In genomic region chr10:5809541-5810154, GRCh38 we compare ENCODE assay signal across 9 cellular contexts. TPM values are rescaled to one million over a fixed set of nuclear protein-coding genes. Genes with fewer than 3 reads are reported as not detected.
DNase-seq lines count a peak whose midpoint lies in the region; ATAC-seq and TF ChIP-seq lines count a peak whose summit lies in the region.
"Had no signal": no experiment of that assay in that cellular context is flagged by ENCODE, and none has a peak within 500 bp of the region (broad histone marks: within the 10 kb centered on the region; RNA-seq: fewer than 3 reads in every experiment).

No MANE protein-coding gene starts in this region.

- H3K27me3 ChIP-seq in GM23248 (replicated peaks; ENCODE audit: insufficient read depth) (no peaks in the 10 kb centered on the region), RWPE2 (ENCODE audit: insufficient read depth, poor library complexity, severe bottlenecking) (no peaks in the 10 kb centered on the region), fibroblast of lung (ENCODE audit: control insufficient read depth, insufficient read depth, low read length) (no peaks in the 10 kb centered on the region), tibial artery (no peaks in the 10 kb centered on the region)
- H3K27me3 ChIP-seq: esophagus squamous epithelium had no signal

- in situ Hi-C loops in GM23248 (cut with MboI): no loop called here

- H3F3A ChIP-seq in GM23248 (ENCODE audit: insufficient read depth): peaks cover 32% of the 10 kb centered on the region; the same call in 1 of the 2 replicates

- peaks cover 39% of the 10 kb centered on the region for H3K4me1 ChIP-seq in GM23248 (ENCODE audit: insufficient read depth)
- peaks cover 15% of the 10 kb centered on the region for H3K4me1 ChIP-seq in RWPE2 (ENCODE audit: insufficient read depth, poor library complexity, severe bottlenecking)
- H3K4me1 ChIP-seq in fibroblast of lung (ENCODE audit: control insufficient read depth, extremely low read depth, insufficient read depth, low read length): no peaks in the 10 kb centered on the region
- peaks cover 0 to 69% (median 17%) of the 10 kb centered on the region in 4 donors for H3K4me1 ChIP-seq in tibial artery

- no peak for TF ChIP-seq CTCF in RWPE2 (IDR thresholded peaks at IDR 0.05; ENCODE audit: poor library complexity, severe bottlenecking)
- no peak for TF ChIP-seq CTCF in fibroblast of lung (conservative IDR thresholded peaks at IDR 0.05 in 1 of 2, IDR thresholded peaks at IDR 0.05 in 1 of 2; ENCODE audit: low read depth in 1 of 2, low read length in 2 of 2)
- TF ChIP-seq CTCF in retinal pigment epithelial cell (conservative IDR thresholded peaks at IDR 0.05; ENCODE audit: low read depth, low read length): no peak
- no peak for TF ChIP-seq CTCF in tibial artery (IDR thresholded peaks at IDR 0.05)

- H3K4me2 ChIP-seq in GM23248 (ENCODE audit: unreplicated experiment) (peak overlapping the region; percentile 88), fibroblast of lung (ENCODE audit: extremely low read depth, insufficient read depth, low read length) (peak overlapping the region; percentile 92)

- H3K4me3 ChIP-seq in GM23248 (peak overlapping the region; percentile 95), RWPE2 (ENCODE audit: severe bottlenecking) (peak overlapping the region; percentile 2), fibroblast of lung (replicated peaks in 1 of 4; ENCODE audit: control extremely low read depth in 1 of 4, insufficient read depth in 1 of 4, low read depth in 3 of 4, low read length in 4 of 4) (peak overlapping the region in 3 of 4 experiments; percentile 59 to 99 (median 87)), retinal pigment epithelial cell (ENCODE audit: low read length) (peak overlapping the region; percentile 4), tibial artery (no peak overlapping the region)

- WGBS in GM23248 (ENCODE audit: low coverage in 1 of 2, low lambda C conversion rate in 2 of 2, missing lambda C conversion rate in 2 of 2), 2 experiments: 65 to 67% methylated on average over 3 of the region's 3 CpGs

- H3K27ac ChIP-seq in GM23248: peak overlapping the region; percentile 92
- no peak overlapping the region for H3K27ac ChIP-seq in RWPE2 (ENCODE audit: poor library complexity, severe bottlenecking)
- no peak overlapping the region for H3K27ac ChIP-seq in fibroblast of lung (ENCODE audit: insufficient read depth, low read length)
- H3K27ac ChIP-seq in tibial artery: no peak overlapping the region

- H3K9me3 ChIP-seq in GM23248 (ENCODE audit: low read depth): no peaks in the 10 kb centered on the region
- H3K9me3 ChIP-seq in RWPE2 (ENCODE audit: severe bottlenecking): no peaks in the 10 kb centered on the region
- H3K9me3 ChIP-seq in fibroblast of lung (ENCODE audit: control insufficient read depth, insufficient read depth, low read depth, low read length): no peaks in the 10 kb centered on the region
- H3K9me3 ChIP-seq in tibial artery: no peaks in the 10 kb centered on the region
- H3K9me3 ChIP-seq: esophagus squamous epithelium had no signal

- no peaks in the 10 kb centered on the region for H3K9me2 ChIP-seq in GM23248 (ENCODE audit: insufficient read depth)

- intact Hi-C loops in tibial artery (cut with DNase I; ENCODE audit: low total_unique reads): loop anchor here (10.0 kb wide), 2 partner anchors 175 to 365 kb away; no protein-coding TSS in a partner anchor

- DNase-seq in GM23248 (no peak), RWPE2 (ENCODE audit: low spot score) (no peak), fibroblast of lung (ENCODE audit: low read depth in 2 of 2) (no peak), retinal pigment epithelial cell (ENCODE audit: low read depth) (no peak), COR-L47 (lab: John Stamatoyannopoulos, UW) (no peak), tibial artery (no peak)
- DNase-seq: esophagus squamous epithelium, NCI-H1694 treated with DMSO at 0.1 percent for 48 hours had no signal

- H3K79me2 ChIP-seq in GM23248 (ENCODE audit: insufficient read depth): peaks cover 93% of the 10 kb centered on the region
- H3K79me2 ChIP-seq in fibroblast of lung (ENCODE audit: control insufficient read depth, insufficient read depth, low read length): peaks cover 85% of the 10 kb centered on the region

- no peak for ATAC-seq in RWPE2 (ENCODE audit: low read depth)
- ATAC-seq in HG03457 (IDR thresholded peaks at IDR 0.05; ENCODE audit: unreplicated experiment): no peak

- H4K20me1 ChIP-seq in GM23248 (ENCODE audit: insufficient read depth) (peaks cover 47% of the 10 kb centered on the region), fibroblast of lung (ENCODE audit: control insufficient read depth, extremely low read depth, insufficient read depth, low read length) (peaks cover 5% of the 10 kb centered on the region)

- H3K36me3 ChIP-seq in GM23248 (ENCODE audit: low read depth) (0 out of 2 replicates have a peak, but pooled peaks cover 6% of the 10 kb centered on the region), RWPE2 (ENCODE audit: low read depth) (peaks cover 28% of the 10 kb centered on the region; the same call in 1 of the 2 replicates), fibroblast of lung (ENCODE audit: control insufficient read depth, insufficient read depth, low read length) (no peaks in the 10 kb centered on the region), tibial artery (peaks cover 0 to 9% (median 0%) of the 10 kb centered on the region in 3 donors)

- H2AFZ ChIP-seq in GM23248: no peak overlapping the region
- no peak overlapping the region for H2AFZ ChIP-seq in fibroblast of lung (ENCODE audit: low read length)

- H3K9ac ChIP-seq in GM23248 (peak overlapping the region; percentile 99), fibroblast of lung (ENCODE audit: insufficient read depth, low read length) (no peak overlapping the region)

RNA-seq across cellular contexts. Expression of gene GDI2, which starts 3.6 kb away (rescaled TPM):
- 311 and 350 TPM in 2 replicates for total RNA-seq in GM23248 (2014; rRNA removed; shearing (Covaris generic))
- polyA plus RNA-seq in GM23248 (2016; fragmentation: Nextera tagmentation; extraction: Ambion mirVana) (195 and 206 TPM in 2 replicates), fibroblast of lung (287 and 291 TPM in 2 replicates)
- total RNA-seq in fibroblast of lung: 474 and 483 TPM in 2 replicates
- 212 and 215 TPM in 2 replicates for polyA plus RNA-seq in fibroblast of lung (2012)
- 29.3 and 36.2 TPM in 2 replicates for polyA minus RNA-seq in fibroblast of lung (ENCODE audit: low replicate concordance)

Comparison
In these comparisons a context has a peak if more than half of its experiments do, and no peak if none do; other contexts are left out.
1. H3K4me3 ChIP-seq: peak in GM23248 (single experiment), RWPE2 (single experiment), fibroblast of lung (3 of 4) and retinal pigment epithelial cell (single experiment); none in tibial artery (0 of 2).